17 cellular contexts compared by ENCODE assay signal in the genomic region with DNA sequence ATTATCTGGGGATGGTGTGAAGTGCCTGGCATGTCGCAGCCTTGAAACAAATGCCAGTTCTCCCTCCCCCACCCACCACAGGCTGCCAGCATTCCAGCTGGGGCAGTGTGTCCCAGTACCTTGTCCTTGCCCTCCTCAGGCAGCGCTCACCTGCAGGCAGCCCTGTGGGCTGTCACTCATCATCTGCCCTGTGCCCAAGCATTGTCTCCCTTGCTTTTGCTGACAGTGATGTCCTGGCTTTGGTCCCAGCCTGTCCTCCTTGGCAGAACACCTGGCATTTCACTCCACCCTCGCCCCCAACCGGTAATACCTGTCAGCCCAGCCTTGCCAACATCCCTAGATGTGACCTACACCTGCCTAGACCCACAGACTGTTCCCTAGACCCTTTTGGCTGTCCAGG.
DNase-seq lines count a peak whose midpoint lies in the region; ATAC-seq and TF ChIP-seq lines count a peak whose summit lies in the region.
"Had no signal": no experiment of that assay in that cellular context is flagged by ENCODE, and none has a peak within 500 bp of the region (broad histone marks: within the 10 kb centered on the region; RNA-seq: fewer than 3 reads in every experiment).

No MANE protein-coding gene starts in this region.

- H3K9me3 ChIP-seq in PC-9 (ENCODE audit: insufficient read depth, low read depth) = no peaks in the 10 kb centered on the region
- H3K9me3 ChIP-seq in prostate gland = no peaks in the 10 kb centered on the region
- H3K9me3 ChIP-seq: A549; BLaER1 treated with 17β-estradiol and CSF1 and Interleukin-3, amounts not matched to agents 10 nM and 100 nM; testis had no signal

- TF ChIP-seq CTCF in PC-9 (conservative IDR thresholded peaks at IDR 0.05) = no peak
- no peak for TF ChIP-seq CTCF in prostate gland (IDR thresholded peaks at IDR 0.05)

- H3K4me2 ChIP-seq in PC-9 = 0 out of 2 replicates have a peak overlapping the region, but pooled peaks have one; percentile 3
- H3K4me2 ChIP-seq: A549; BLaER1 treated with 17β-estradiol and CSF1 and Interleukin-3, amounts not matched to agents 10 nM and 100 nM had no signal

- CTCF ChIA-PET in PC-9 (lab: Charles Lee) = no interaction called here

- BruUV-seq in PC-9 (replicated peaks; lab: Mats Ljungman, UMichigan) = no TSS peak

- H4K20me1 ChIP-seq in PC-9 (ENCODE audit: insufficient read depth) = no peaks in the 10 kb centered on the region
- H4K20me1 ChIP-seq: BLaER1 treated with 17β-estradiol and CSF1 and Interleukin-3, amounts not matched to agents 10 nM and 100 nM had no signal

- intact Hi-C loops in PC-9 (cut with micrococcal nuclease; ENCODE audit: unreplicated experiment) = loop anchor here (2.0 kb wide), 1 partner anchor 190 kb away; no protein-coding TSS in a partner anchor
- intact Hi-C loops in prostate gland (cut with DNase I) = no loop called here
- intact Hi-C loops in Right ventricle myocardium inferior (cut with DNase I) = no loop called here

- no peaks in the 10 kb centered on the region for H3K79me2 ChIP-seq in PC-9 (ENCODE audit: low read depth)

- H3F3A ChIP-seq in PC-9 (ENCODE audit: insufficient read depth, low read depth) = no peaks in the 10 kb centered on the region

- H3K27me3 ChIP-seq in PC-9 (ENCODE audit: insufficient read depth, low read depth) (peaks cover 54% of the 10 kb centered on the region), prostate gland (replicated peaks; ENCODE audit: insufficient read depth) (peaks cover 2% of the 10 kb centered on the region)
- H3K27me3 ChIP-seq: testis had no signal

- no peaks in the 10 kb centered on the region for H3K9me2 ChIP-seq in PC-9 (ENCODE audit: insufficient read depth)

- DNase-seq in NCI-H2196 (lab: John Stamatoyannopoulos, UW; ENCODE audit: unreplicated experiment) = peak; percentile 50
- no peak for DNase-seq in NCI-H2196 treated with DMSO at 0.1 percent for 48 hours (lab: John Stamatoyannopoulos, UW; ENCODE audit: unreplicated experiment)
- DNase-seq in NCI-H1436 treated with DMSO at 0.1 percent for 48 hours (lab: John Stamatoyannopoulos, UW) = peak; percentile 68
- peak; percentile 73 to 89 for DNase-seq in PC-9
- peak; percentile 44 for DNase-seq in prostate gland (ENCODE audit: low spot score)
- no peak for DNase-seq in SHP77 (lab: John Stamatoyannopoulos, UW)
- DNase-seq in Right ventricle myocardium inferior (ENCODE audit: missing footprints) = no peak
- DNase-seq: activated CD4-positive, alpha-beta T cell treated with anti-CD3 and anti-CD28 coated beads for 48 hours; stimulated activated CD4-positive, alpha-beta T cell treated with anti-CD3 and anti-CD28 coated beads, Interleukin-15, amount 100 ng/mL, for 24 hours; testis had no signal

- H3K4me3 ChIP-seq in PC-9 (no peak overlapping the region), prostate gland (no peak overlapping the region)
- H3K4me3 ChIP-seq: A549; BLaER1 treated with 17β-estradiol and CSF1 and Interleukin-3, amounts not matched to agents 10 nM and 100 nM; testis had no signal

- no peak overlapping the region for H2AFZ ChIP-seq in PC-9

- no peak for ATAC-seq in GM21367 (IDR thresholded peaks at IDR 0.05; ENCODE audit: unreplicated experiment)
- no peak for ATAC-seq in Right ventricle myocardium inferior
- ATAC-seq: left lobe of liver; Panc1; stimulated activated effector memory CD8-positive, alpha-beta T cell treated with anti-CD3 and anti-CD28 coated beads, Interleukin-12 subunit alpha, Interleukin-12 subunit beta, amount 100 ng/mL, for 72 hours had no signal

- no peaks in the 10 kb centered on the region for H3K36me3 ChIP-seq in PC-9 (ENCODE audit: low read depth)
- no peaks in the 10 kb centered on the region for H3K36me3 ChIP-seq in prostate gland
- H3K36me3 ChIP-seq: BLaER1 treated with 17β-estradiol and CSF1 and Interleukin-3, amounts not matched to agents 10 nM and 100 nM had no signal

- WGBS in prostate gland = 39% methylated on average over 4 of the region's 4 CpGs

- H3K4me1 ChIP-seq in PC-9 (replicated peaks; ENCODE audit: insufficient read depth) (no peaks in the 10 kb centered on the region), prostate gland (replicated peaks) (no peaks in the 10 kb centered on the region)
- H3K4me1 ChIP-seq: A549, testis had no signal

- H3K27ac ChIP-seq in PC-9 (no peak overlapping the region), prostate gland (no peak overlapping the region)
- H3K27ac ChIP-seq: A549; BLaER1 treated with 17β-estradiol and CSF1 and Interleukin-3, amounts not matched to agents 10 nM and 100 nM; HL-60; testis had no signal

- no peak for TF ChIP-seq POLR2A in prostate gland (IDR thresholded peaks at IDR 0.05)

- POLR2A ChIA-PET in PC-9 (lab: Charles Lee; ENCODE audit: unreplicated experiment) = no interaction called here

Comparison
In these comparisons a context has a peak if more than half of its experiments do, and no peak if none do; other contexts are left out.
1. DNase-seq: peak in NCI-H2196 (single experiment), NCI-H1436 treated with DMSO at 0.1 percent for 48 hours (single experiment), PC-9 (2 of 2) and prostate gland (single experiment); none in NCI-H2196 treated with DMSO at 0.1 percent for 48 hours (single experiment), SHP77 (0 of 2) and Right ventricle myocardium inferior (single experiment).